9 cellular contexts compared by ENCODE assay signal in the genomic region with DNA sequence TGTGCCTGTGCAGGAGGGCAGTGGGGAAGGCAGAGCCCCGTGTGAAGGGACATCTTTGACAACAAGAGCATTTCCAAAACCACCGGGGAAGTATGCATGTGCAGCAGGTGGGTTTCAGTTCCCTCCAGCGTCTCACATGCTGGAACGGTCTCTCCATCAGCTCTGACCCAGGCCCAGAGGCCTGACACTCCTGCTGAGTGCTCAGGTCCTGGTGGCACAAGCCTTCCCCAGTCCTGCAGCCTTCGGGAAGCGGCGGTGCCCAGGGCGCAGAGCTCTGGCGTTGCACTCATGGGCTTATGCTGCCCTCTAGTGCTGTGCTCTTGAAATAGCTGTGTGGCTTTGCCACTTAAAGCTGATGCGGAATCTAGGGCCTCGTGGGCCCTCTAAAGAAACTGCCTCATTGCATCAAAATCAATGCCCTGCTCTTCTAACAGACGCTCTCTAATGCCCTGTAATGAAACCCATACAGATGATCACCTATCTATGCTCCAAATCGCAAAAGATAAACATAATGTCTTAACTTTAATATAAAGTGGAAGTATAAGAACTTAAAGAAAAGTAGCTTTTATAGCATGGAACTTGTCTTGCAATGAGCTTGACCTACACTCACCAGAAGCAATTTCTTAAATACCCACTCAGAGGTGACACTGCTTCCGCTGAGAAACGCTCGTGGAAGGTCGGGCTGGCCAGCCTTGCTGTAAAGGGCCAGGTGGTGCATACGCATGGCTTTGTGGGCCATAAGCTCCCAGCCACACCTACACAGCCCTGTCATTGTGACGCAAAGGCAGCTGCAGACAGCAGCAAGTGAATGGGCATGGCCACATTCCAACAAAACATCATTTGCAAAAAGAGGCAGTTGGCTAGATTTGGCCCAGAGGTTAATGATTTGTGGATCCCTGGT. TPM values are rescaled to one million over a fixed set of nuclear protein-coding genes. Genes with fewer than 3 reads are reported as not detected.
DNase-seq lines count a peak whose midpoint lies in the region; ATAC-seq and TF ChIP-seq lines count a peak whose summit lies in the region.
"Had no signal": no experiment of that assay in that cellular context is flagged by ENCODE, and none has a peak within 500 bp of the region (broad histone marks: within the 10 kb centered on the region; RNA-seq: fewer than 3 reads in every experiment).

No MANE protein-coding gene starts in this region.

- DNase-seq in GDM1 (lab: John Stamatoyannopoulos, UW) (peak; percentile 51), KBM-7 (peak; percentile 64), SHP77 treated with DMSO at 0.1 percent for 48 hours (lab: John Stamatoyannopoulos, UW) (peak; percentile 1), heart right ventricle (peak; percentile 48 to 69), prostate gland (ENCODE audit: low spot score) (peak; percentile 43)
- peak; percentile 57 for DNase-seq in activated naive CD8-positive, alpha-beta T cell treated with anti-CD3 and anti-CD28 coated beads, Interleukin-2, amount 10 ng/mL, durations not matched to agents 7 days and 5 days
- DNase-seq in effector CD8-positive, alpha-beta T cell (lab: John Stamatoyannopoulos, UW): no peak

- peak; percentile 43 for ATAC-seq in GM21737 (IDR thresholded peaks at IDR 0.05; ENCODE audit: unreplicated experiment)
- ATAC-seq in activated naive CD8-positive, alpha-beta T cell treated with anti-CD3 and anti-CD28 coated beads, Interleukin-2, amount 10 ng/mL, durations not matched to agents 7 days and 5 days (ENCODE audit: low read depth): peak; percentile 72
- ATAC-seq in heart right ventricle: peak; percentile 78 to 94 (median 90)

- H3K9me3 Mint-ChIP-seq in activated naive CD8-positive, alpha-beta T cell treated with anti-CD3 and anti-CD28 coated beads, Interleukin-2, amount 10 ng/mL, durations not matched to agents 7 days and 5 days: no peaks in the 10 kb centered on the region

- WGBS in heart right ventricle, 2 donors: 32 to 37% methylated on average over 19 of the region's 19 CpGs
- 30% methylated on average over 19 of the region's 19 CpGs for WGBS in prostate gland

- H3K27ac ChIP-seq in heart right ventricle (no peak overlapping the region), prostate gland (no peak overlapping the region)
- H3K27ac ChIP-seq: epithelial cell of prostate had no signal

- TF ChIP-seq CTCF in heart right ventricle (IDR thresholded peaks at IDR 0.05): peak; percentile 78 to 90 (median 81)
- TF ChIP-seq CTCF in prostate gland (IDR thresholded peaks at IDR 0.05): peak; percentile 22 to 86 (median 76)

- H3K9me3 ChIP-seq in heart right ventricle (no peaks in the 10 kb centered on the region), prostate gland (no peaks in the 10 kb centered on the region)

- no peak overlapping the region for H3K4me3 ChIP-seq in heart right ventricle
- H3K4me3 ChIP-seq in prostate gland: no peak overlapping the region

- POLR2A ChIA-PET in activated naive CD8-positive, alpha-beta T cell treated with anti-CD3 and anti-CD28 coated beads, Interleukin-2, amount 10 ng/mL, durations not matched to agents 7 days and 5 days (lab: Charles Lee): interaction anchor here (0.7 kb wide), 1 partner anchor 155 kb away, joined by 3 read pairs; no protein-coding TSS in a partner anchor

- TF ChIP-seq POLR2A in prostate gland (IDR thresholded peaks at IDR 0.05): no peak

- peaks cover 0 to 24% (median 8%) of the 10 kb centered on the region in 7 donors for H3K27me3 ChIP-seq in heart right ventricle
- H3K27me3 ChIP-seq in prostate gland (replicated peaks; ENCODE audit: insufficient read depth): peaks cover 3% of the 10 kb centered on the region

- H3K4me3 Mint-ChIP-seq in activated naive CD8-positive, alpha-beta T cell treated with anti-CD3 and anti-CD28 coated beads, Interleukin-2, amount 10 ng/mL, durations not matched to agents 7 days and 5 days: no peak overlapping the region

- no peaks in the 10 kb centered on the region for H3K36me3 Mint-ChIP-seq in activated naive CD8-positive, alpha-beta T cell treated with anti-CD3 and anti-CD28 coated beads, Interleukin-2, amount 10 ng/mL, durations not matched to agents 7 days and 5 days

- intact Hi-C loops in heart right ventricle (cut with DNase I) (loop anchor here (1.0 to 10.0 kb wide), 8 partner anchors 137 to 1872 kb away; no protein-coding TSS in a partner anchor), prostate gland (cut with DNase I) (loop anchor here (5.0 kb wide), 1 partner anchor 1872 kb away; no protein-coding TSS in a partner anchor)

- no peak overlapping the region for H3K27ac Mint-ChIP-seq in activated naive CD8-positive, alpha-beta T cell treated with anti-CD3 and anti-CD28 coated beads, Interleukin-2, amount 10 ng/mL, durations not matched to agents 7 days and 5 days

- H3K36me3 ChIP-seq in heart right ventricle (no peaks in the 10 kb centered on the region), prostate gland (no peaks in the 10 kb centered on the region)

- peaks cover 2% of the 10 kb centered on the region for H3K4me1 Mint-ChIP-seq in activated naive CD8-positive, alpha-beta T cell treated with anti-CD3 and anti-CD28 coated beads, Interleukin-2, amount 10 ng/mL, durations not matched to agents 7 days and 5 days

- H3K4me1 ChIP-seq in heart right ventricle (peaks cover 0 to 8% (median 4%) of the 10 kb centered on the region in 9 donors), prostate gland (replicated peaks) (no peaks in the 10 kb centered on the region)

- peaks cover 8% of the 10 kb centered on the region for H3K27me3 Mint-ChIP-seq in activated naive CD8-positive, alpha-beta T cell treated with anti-CD3 and anti-CD28 coated beads, Interleukin-2, amount 10 ng/mL, durations not matched to agents 7 days and 5 days

- in situ Hi-C loops in KBM-7 (cut with MboI; ENCODE audit: low pct_unique_long_range_greater_than_20kb, low sequenced_read_pairs): no loop called here

RNA-seq across cellular contexts. Expression of a gene that starts 38.6 kb away (rescaled TPM):
- not detected for total RNA-seq in activated naive CD8-positive, alpha-beta T cell treated with anti-CD3 and anti-CD28 coated beads, Interleukin-2, amount 10 ng/mL, durations not matched to agents 7 days and 5 days
- not detected for total RNA-seq in heart right ventricle
- polyA plus RNA-seq in heart right ventricle: not detected
- not detected for total RNA-seq in prostate gland

RNA-seq across cellular contexts. Expression of a gene that starts 52.8 kb away (rescaled TPM):
- 10 to 100 TPM; 26.8 to 37.3 TPM for total RNA-seq in activated naive CD8-positive, alpha-beta T cell treated with anti-CD3 and anti-CD28 coated beads, Interleukin-2, amount 10 ng/mL, durations not matched to agents 7 days and 5 days
- total RNA-seq in heart right ventricle (10 to 100 TPM; 17.1 to 42.8 (median 23.0) TPM), prostate gland (10 to 100 TPM in 1 of 2 donors, 1 to 10 TPM in 1; 4.5 to 14.3 TPM)
- 1 to 10 TPM; 6.1 to 7.3 TPM for polyA plus RNA-seq in heart right ventricle
